ENCODE assay signal across 8 cellular contexts in genomic region chr2:86221066-86221684, GRCh38. TPM values are rescaled to one million over a fixed set of nuclear protein-coding genes. Genes with fewer than 3 reads are reported as not detected.
DNase-seq lines count a peak whose midpoint lies in the region; ATAC-seq, FAIRE-seq and TF ChIP-seq lines count a peak whose summit lies in the region.

No MANE protein-coding gene starts in this region.

- H3K36me3 Mint-ChIP-seq in naive thymus-derived CD4-positive, alpha-beta T cell: peaks cover 0 to 7% (median 0%) of the 10 kb centered on the region in 5 donors

- H3K36me3 ChIP-seq in naive thymus-derived CD4-positive, alpha-beta T cell (ENCODE audit: control insufficient read depth in 2 of 3, insufficient read depth in 3 of 3, low read length in 3 of 3): no peaks in the 10 kb centered on the region
- no peaks in the 10 kb centered on the region for H3K36me3 ChIP-seq in tibial nerve

- H3K4me1 Mint-ChIP-seq in naive thymus-derived CD4-positive, alpha-beta T cell: peaks cover 15 to 40% (median 29%) of the 10 kb centered on the region in 7 donors

- H3K9me3 Mint-ChIP-seq in naive thymus-derived CD4-positive, alpha-beta T cell: peaks cover 0 to 6% (median 0%) of the 10 kb centered on the region in 11 donors

- POLR2A ChIA-PET in AG04449 (lab: Yijun Ruan, JAX): interaction anchor here (0.6 kb wide), 1 partner anchor 384 kb away, joined by 3 read pairs; no protein-coding TSS in a partner anchor
- POLR2A ChIA-PET in naive thymus-derived CD4-positive, alpha-beta T cell (lab: Charles Lee): interaction anchor here (0.5 to 3.9 kb wide), 5 partner anchors 22 to 220 kb away, joined by 3 to 30 read pairs (median 3); partner anchors contain the start of gene KDM3A

- no peak for TF ChIP-seq EP300 in tibial nerve (IDR thresholded peaks at IDR 0.05)

- peak; percentile 74 for ATAC-seq in naive thymus-derived CD4-positive, alpha-beta T cell
- no peak for ATAC-seq in HG03469 (IDR thresholded peaks at IDR 0.05; ENCODE audit: unreplicated experiment)

- H3K4me3 Mint-ChIP-seq in naive thymus-derived CD4-positive, alpha-beta T cell: no peak overlapping the region

- peak; percentile 76 for TF ChIP-seq CTCF in AG04449 (IDR thresholded peaks at IDR 0.05; ENCODE audit: insufficient read depth, low read length, missing control alignments)
- peak; percentile 66 to 81 (median 75) for TF ChIP-seq CTCF in tibial nerve (IDR thresholded peaks at IDR 0.05)

- TF ChIP-seq POLR2A in tibial nerve (IDR thresholded peaks at IDR 0.05): no peak

- 37 to 38% methylated on average over 4 to 5 of the region's 5 CpGs for WGBS in tibial nerve, 2 donors

- DNase-seq in AG04449 (ENCODE audit: low read depth, low spot score) (no peak), GM18507 (ENCODE audit: extremely low spot score, insufficient read length, low read depth) (no peak), NCI-H2227 (lab: John Stamatoyannopoulos, UW; ENCODE audit: unreplicated experiment) (peak; percentile 58), dermis microvascular lymphatic vessel endothelial cell (ENCODE audit: low read depth in 2 of 2) (peak; percentile 54 to 62), tibial nerve (ENCODE audit: low spot score in 2 of 2) (no peak)
- DNase-seq in activated CD4-positive, alpha-beta T cell treated with anti-CD3 and anti-CD28 coated beads for 24 hours (ENCODE audit: low read depth in 2 of 2): peak; percentile 16 to 49
- peak; percentile 32 to 66 (median 46) for DNase-seq in naive thymus-derived CD4-positive, alpha-beta T cell

- FAIRE-seq in GM18507 (lab: Jason Lieb, UNC): peak; percentile 18

- H3K27me3 ChIP-seq in naive thymus-derived CD4-positive, alpha-beta T cell (ENCODE audit: control insufficient read depth in 2 of 2, insufficient read depth in 2 of 2, low read length in 2 of 2): no peaks in the 10 kb centered on the region
- no peaks in the 10 kb centered on the region for H3K27me3 ChIP-seq in tibial nerve

- CTCF ChIA-PET in AG04449 (lab: Yijun Ruan, JAX): interaction anchor here (0.7 to 12.2 kb wide), 38 partner anchors 8 to 587 kb away, joined by 3 to 195 read pairs (median 5); partner anchors contain the start of genes IMMT and KDM3A
- CTCF ChIA-PET in naive thymus-derived CD4-positive, alpha-beta T cell (lab: Charles Lee): interaction anchor here (0.6 to 6.3 kb wide), 18 partner anchors 12 to 725 kb away, joined by 3 to 50 read pairs (median 3); partner anchors contain the start of gene KDM3A

- H3K4me3 ChIP-seq in AG04449 (ENCODE audit: low read depth, low read length) (no peak overlapping the region), tibial nerve (no peak overlapping the region)
- H3K4me3 ChIP-seq in naive thymus-derived CD4-positive, alpha-beta T cell (ENCODE audit: low read length): no peak overlapping the region

- intact Hi-C loops in naive thymus-derived CD4-positive, alpha-beta T cell (cut with micrococcal nuclease): loop anchor here (1.0 to 10.0 kb wide), 6 partner anchors 76 to 454 kb away; partner anchors contain the start of gene KDM3A (in 2 of the 2)

- peaks cover 0 to 4% of the 10 kb centered on the region in 2 donors for H3K4me1 ChIP-seq in naive thymus-derived CD4-positive, alpha-beta T cell (ENCODE audit: control insufficient read depth in 2 of 2, insufficient read depth in 2 of 2, low read length in 2 of 2)
- H3K4me1 ChIP-seq in tibial nerve: peaks cover 0 to 29% (median 5%) of the 10 kb centered on the region in 4 donors

- no peaks in the 10 kb centered on the region for H3K9me3 ChIP-seq in naive thymus-derived CD4-positive, alpha-beta T cell (ENCODE audit: control insufficient read depth in 2 of 3, low read length in 3 of 3)
- H3K9me3 ChIP-seq in tibial nerve: no peaks in the 10 kb centered on the region

- peak overlapping the region in 3 of 9 donors; percentile 24 to 79 (median 62) for H3K27ac Mint-ChIP-seq in naive thymus-derived CD4-positive, alpha-beta T cell

- no peaks in the 10 kb centered on the region for H3K27me3 Mint-ChIP-seq in naive thymus-derived CD4-positive, alpha-beta T cell

- H3K27ac ChIP-seq in naive thymus-derived CD4-positive, alpha-beta T cell (ENCODE audit: low read depth, low read length): no peak overlapping the region
- H3K27ac ChIP-seq in tibial nerve: no peak overlapping the region

RNA-seq across cellular contexts. Expression of gene MRPL35, which starts 21.9 kb away (rescaled TPM):
- total RNA-seq in dermis microvascular lymphatic vessel endothelial cell (37.9 and 51.5 TPM in 2 replicates), tibial nerve (10 to 100 TPM in 3 of 4 donors, 1 to 10 TPM in 1; 8.6 to 18.4 (median 13.7) TPM)
- total RNA-seq in naive thymus-derived CD4-positive, alpha-beta T cell: 10 to 100 TPM in 4 of 5 experiments, 1 to 10 TPM in 1; 9.7 to 49.2 (median 26.5) TPM
- polyA plus RNA-seq in naive thymus-derived CD4-positive, alpha-beta T cell: 10 to 100 TPM; 29.0 to 38.2 TPM

RNA-seq across cellular contexts. Expression of gene IMMT, which starts 25.9 kb away (rescaled TPM):
- total RNA-seq in dermis microvascular lymphatic vessel endothelial cell: 44.7 and 49.7 TPM in 2 replicates
- total RNA-seq in naive thymus-derived CD4-positive, alpha-beta T cell: 100 to 1,000 TPM in 1 of 5 experiments, 10 to 100 TPM in 4; 59.2 to 164 (median 77.0) TPM
- polyA plus RNA-seq in naive thymus-derived CD4-positive, alpha-beta T cell: 10 to 100 TPM; 66.7 to 95.5 TPM
- total RNA-seq in tibial nerve: 10 to 100 TPM; 42.6 to 54.3 (median 46.6) TPM

Comparison
In these comparisons a context has a peak if more than half of its experiments do, and no peak if none do; other contexts are left out.
1. DNase-seq: peak in NCI-H2227 (single experiment), activated CD4-positive, alpha-beta T cell treated with anti-CD3 and anti-CD28 coated beads for 24 hours (2 of 2), dermis microvascular lymphatic vessel endothelial cell (2 of 2) and naive thymus-derived CD4-positive, alpha-beta T cell (9 of 9); none in AG04449 (single experiment), GM18507 (single experiment) and tibial nerve (0 of 2).